In genomic region chr10:88062385-88062784, GRCh38 we compare ENCODE assay signal across 1 cellular context.
TF ChIP-seq lines count a peak whose summit lies in the region.

No MANE protein-coding gene starts in this region.

TF ChIP-seq in H1, 55 proteins besides CTCF, POLR2A, EP300 and RAD21 (continued from another document):
- TF ChIP-seq, protein P1, sequence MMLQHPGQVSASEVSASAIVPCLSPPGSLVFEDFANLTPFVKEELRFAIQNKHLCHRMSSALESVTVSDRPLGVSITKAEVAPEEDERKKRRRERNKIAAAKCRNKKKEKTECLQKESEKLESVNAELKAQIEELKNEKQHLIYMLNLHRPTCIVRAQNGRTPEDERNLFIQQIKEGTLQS (IDR thresholded peaks at IDR 0.05; ENCODE audit: insufficient read depth, low read depth, low read length), result no peak
- no peak for TF ChIP-seq KDM4A (IDR thresholded peaks at IDR 0.05; ENCODE audit: low read depth, low read length, severe bottlenecking)
- TF ChIP-seq SP1 (IDR thresholded peaks at IDR 0.05; ENCODE audit: low read depth, low read length), result no peak
- TF ChIP-seq NRF1 (IDR thresholded peaks at IDR 0.05; ENCODE audit: low read depth, low read length), result no peak
- TF ChIP-seq PHF8 (conservative IDR thresholded peaks at IDR 0.05; ENCODE audit: low read depth, low read length), result no peak
- TF ChIP-seq CHD7 (IDR thresholded peaks at IDR 0.05; ENCODE audit: insufficient replicate concordance, low read length), result no peak
- no peak for TF ChIP-seq RNF2 (IDR thresholded peaks at IDR 0.05; ENCODE audit: borderline replicate concordance, low read depth, low read length, missing control alignments, poor library complexity, severe bottlenecking)
- no peak for TF ChIP-seq SRF (IDR thresholded peaks at IDR 0.05; ENCODE audit: low read depth, low read length)
- no peak for TF ChIP-seq RBBP5 (IDR thresholded peaks at IDR 0.05; ENCODE audit: borderline replicate concordance, low read depth, low read length)
- TF ChIP-seq GTF2F1 (IDR thresholded peaks at IDR 0.05; ENCODE audit: borderline replicate concordance, low read depth, low read length), result no peak
- no peak for TF ChIP-seq CREB1 (IDR thresholded peaks at IDR 0.05)
- no peak for TF ChIP-seq RFX5 (IDR thresholded peaks at IDR 0.05; ENCODE audit: borderline replicate concordance, low read depth, low read length)
- no peak for TF ChIP-seq RXRA (IDR thresholded peaks at IDR 0.05; ENCODE audit: insufficient read depth, low read depth, low read length)
